ENCODE assay signal across 10 cellular contexts in genomic region chr6:75418233-75418632, GRCh38.
DNase-seq lines count a peak whose midpoint lies in the region; ATAC-seq, FAIRE-seq and TF ChIP-seq lines count a peak whose summit lies in the region.
"Had no signal": no experiment of that assay in that cellular context is flagged by ENCODE, and none has a peak within 500 bp of the region (broad histone marks: within the 10 kb centered on the region; RNA-seq: fewer than 3 reads in every experiment).

No MANE protein-coding gene starts in this region.

- FAIRE-seq in endometrium (lab: Jason Lieb, UNC) (peak; percentile 51), pancreas (lab: Jason Lieb, UNC) (no peak)

- H3K27ac ChIP-seq in pancreas (no peak overlapping the region), stomach (no peak overlapping the region), sigmoid colon (peak overlapping the region in 1 of 4 donors; percentile 22)

- H3K36me3 ChIP-seq in pancreas (no peaks in the 10 kb centered on the region), stomach (no peaks in the 10 kb centered on the region), sigmoid colon (no peaks in the 10 kb centered on the region)
- H3K36me3 ChIP-seq: BLaER1 treated with 17β-estradiol and CSF1 and Interleukin-3, amounts not matched to agents 10 nM and 100 nM had no signal

- H3K4me1 ChIP-seq in pancreas, result peaks cover 0 to 9% (median 5%) of the 10 kb centered on the region in 3 donors
- H3K4me1 ChIP-seq in stomach, result peaks cover 8 to 26% (median 12%) of the 10 kb centered on the region in 4 donors
- peaks cover 0 to 83% (median 62%) of the 10 kb centered on the region in 4 donors for H3K4me1 ChIP-seq in sigmoid colon

- H3K27me3 ChIP-seq in pancreas (no peaks in the 10 kb centered on the region), stomach (no peaks in the 10 kb centered on the region), sigmoid colon (no peaks in the 10 kb centered on the region)
- H3K27me3 ChIP-seq: BLaER1 treated with 17β-estradiol and CSF1 and Interleukin-3, amounts not matched to agents 10 nM and 100 nM had no signal

- TF ChIP-seq EP300 in stomach (IDR thresholded peaks at IDR 0.05), result no peak
- TF ChIP-seq EP300 in sigmoid colon (IDR thresholded peaks at IDR 0.05), result no peak

- DNase-seq in AG10803 (ENCODE audit: low read depth) (peak; percentile 69), pancreas (no peak), stomach (no peak), sigmoid colon (no peak)
- DNase-seq: activated T-cell treated with anti-CD3 and anti-CD28 coated beads, Interleukin-2, amount 50 U/mL, for 48 hours had no signal

- no peak overlapping the region for H3K4me3 ChIP-seq in AG10803 (ENCODE audit: low read length)
- H3K4me3 ChIP-seq in pancreas, result no peak overlapping the region
- H3K4me3 ChIP-seq in stomach, result no peak overlapping the region
- H3K4me3 ChIP-seq in sigmoid colon, result no peak overlapping the region
- H3K4me3 ChIP-seq: BLaER1 treated with 17β-estradiol and CSF1 and Interleukin-3, amounts not matched to agents 10 nM and 100 nM had no signal

- H3K9me3 ChIP-seq in pancreas (no peaks in the 10 kb centered on the region), stomach (no peaks in the 10 kb centered on the region), sigmoid colon (no peaks in the 10 kb centered on the region)
- H3K9me3 ChIP-seq: BLaER1 treated with 17β-estradiol and CSF1 and Interleukin-3, amounts not matched to agents 10 nM and 100 nM had no signal

- intact Hi-C loops in pancreas (cut with DNase I) (no loop called here), stomach (cut with DNase I; ENCODE audit: low total_unique reads) (no loop called here), sigmoid colon (cut with DNase I) (no loop called here)

- TF ChIP-seq POLR2A in stomach (IDR thresholded peaks at IDR 0.05) (no peak), sigmoid colon (IDR thresholded peaks at IDR 0.05) (no peak)

- ATAC-seq in GM19463 (IDR thresholded peaks at IDR 0.05; ENCODE audit: unreplicated experiment), result peak; percentile 90
- ATAC-seq in HG03457 (IDR thresholded peaks at IDR 0.05; ENCODE audit: unreplicated experiment), result peak; percentile 94
- no peak for ATAC-seq in pancreas
- ATAC-seq in GM19328 (IDR thresholded peaks at IDR 0.05; ENCODE audit: unreplicated experiment), result no peak

- TF ChIP-seq CTCF in AG10803 (conservative IDR thresholded peaks at IDR 0.05; ENCODE audit: low read length), result no peak
- TF ChIP-seq CTCF in pancreas (IDR thresholded peaks at IDR 0.05), result no peak
- TF ChIP-seq CTCF in stomach (IDR thresholded peaks at IDR 0.05), result no peak
- no peak for TF ChIP-seq CTCF in sigmoid colon (IDR thresholded peaks at IDR 0.05)

Comparison
In these comparisons a context has a peak if more than half of its experiments do, and no peak if none do; other contexts are left out.
1. ATAC-seq: peak in GM19463 (single experiment) and HG03457 (single experiment); none in pancreas (0 of 4) and GM19328 (single experiment).